21 cellular contexts compared by ENCODE assay signal in the genomic region with DNA sequence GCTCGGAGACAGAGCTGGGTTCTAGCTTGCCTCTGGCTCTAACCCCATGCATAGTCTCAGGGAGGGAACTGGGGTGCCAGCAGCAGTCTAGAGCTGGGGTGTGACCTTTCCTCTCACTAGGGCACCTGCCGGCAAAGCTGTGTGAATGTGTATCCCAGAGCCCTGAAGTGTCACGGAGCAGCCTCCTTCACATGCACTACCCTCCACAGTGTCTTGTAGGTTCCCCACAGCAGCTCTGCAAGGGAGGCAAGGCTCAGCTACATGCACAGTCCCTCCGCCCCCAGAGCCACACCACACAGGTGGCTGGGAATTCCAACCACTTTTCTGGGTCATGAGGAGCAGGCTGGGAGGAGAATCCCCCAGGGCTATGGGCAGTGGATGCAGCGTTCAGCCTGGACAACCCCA. TPM values are rescaled to one million over a fixed set of nuclear protein-coding genes. Genes with fewer than 3 reads are reported as not detected.
DNase-seq lines count a peak whose midpoint lies in the region; ATAC-seq, FAIRE-seq and TF ChIP-seq lines count a peak whose summit lies in the region.
"Had no signal": no experiment of that assay in that cellular context is flagged by ENCODE, and none has a peak within 500 bp of the region (broad histone marks: within the 10 kb centered on the region; RNA-seq: fewer than 3 reads in every experiment).

No MANE protein-coding gene starts in this region.

- intact Hi-C loops in cardiac septum (cut with DNase I) (loop anchor here (5.0 kb wide), 1 partner anchor 44 kb away; no protein-coding TSS in a partner anchor), left ventricle myocardium superior (cut with micrococcal nuclease) (no loop called here)

- H2AK5ac ChIP-seq in neuronal stem cell (ENCODE audit: low read depth, low read length): peak overlapping the region; percentile 9

- H2BK120ac ChIP-seq in neuronal stem cell (ENCODE audit: low read depth, low read length): no peak overlapping the region

- no peak overlapping the region for H3K4me2 ChIP-seq in neuronal stem cell (ENCODE audit: insufficient read depth, low read length, poor library complexity, severe bottlenecking)

- peak overlapping the region; percentile 76 for H3K23ac ChIP-seq in neuronal stem cell (ENCODE audit: low read depth, low read length, poor library complexity)

- H3K4ac ChIP-seq in neuronal stem cell (ENCODE audit: low read length): no peak overlapping the region

- H3K27ac ChIP-seq in caudate nucleus (ENCODE audit: low read depth, low read length) (peak overlapping the region; percentile 88), neuronal stem cell (replicated peaks; ENCODE audit: low read length) (no peak overlapping the region)
- H3K27ac ChIP-seq: GM23248 had no signal

- H3K18ac ChIP-seq in neuronal stem cell (ENCODE audit: low read length): peak overlapping the region; percentile 85

- H3K27me3 ChIP-seq in neuronal stem cell (ENCODE audit: control insufficient read depth in 3 of 3, insufficient read depth in 3 of 3, low read depth in 1 of 3, low read length in 3 of 3): peaks cover 0 to 42% (median 0%) of the 10 kb centered on the region in 3 experiments

- H4K91ac ChIP-seq in neuronal stem cell (ENCODE audit: low read depth, low read length, poor library complexity): no peak overlapping the region

- no peaks in the 10 kb centered on the region for H3K36me3 ChIP-seq in neuronal stem cell (replicated peaks in 1 of 2; ENCODE audit: control insufficient read depth in 2 of 2, insufficient read depth in 2 of 2, low read length in 2 of 2)

- no CpG with 5 or more reads among the region's 5 CpGs for WGBS in neuronal stem cell (ENCODE audit: extremely low coverage in 2 of 2, insufficient read length in 2 of 2, insufficient replicate concordance in 1 of 2), 2 donors

- no peak for TF ChIP-seq POLR2A in GM12891 (IDR thresholded peaks at IDR 0.05; ENCODE audit: low read depth, low read length)

- ATAC-seq in left ventricle myocardium superior (no peak), HG03045 (IDR thresholded peaks at IDR 0.05; ENCODE audit: unreplicated experiment) (no peak)
- ATAC-seq: HCT116, HepG2 had no signal

- no peak overlapping the region for H3K4me3 ChIP-seq in neuronal stem cell (ENCODE audit: low read length in 2 of 2)
- H3K4me3 ChIP-seq: GM23248 had no signal

- no peaks in the 10 kb centered on the region for H3K9me3 ChIP-seq in neuronal stem cell (replicated peaks in 1 of 2; ENCODE audit: control insufficient read depth in 2 of 2, insufficient read depth in 1 of 2, low read depth in 1 of 2, low read length in 2 of 2)

- H4K8ac ChIP-seq in neuronal stem cell (ENCODE audit: low read depth, low read length): no peak overlapping the region

- no peak overlapping the region for H3K9ac ChIP-seq in neuronal stem cell (ENCODE audit: low read depth, low read length, poor library complexity)
- H3K9ac ChIP-seq: GM23248 had no signal

- no peak overlapping the region for H2BK12ac ChIP-seq in neuronal stem cell (ENCODE audit: low read length)

- H3K14ac ChIP-seq in neuronal stem cell (ENCODE audit: low read length): no peak overlapping the region

- FAIRE-seq in GM12891 (lab: Jason Lieb, UNC): no peak
- FAIRE-seq: HepG2 had no signal

- DNase-seq in cardiac septum (ENCODE audit: low spot score) (peak; percentile 43), left ventricle myocardium superior (no peak), caudate nucleus (lab: John Stamatoyannopoulos, UW) (peak in 4 of 61 donors; percentile 49 to 61 (median 58)), neuronal stem cell (ENCODE audit: low spot score) (no peak), NCI-H2171 (lab: John Stamatoyannopoulos, UW) (no peak), GM12891 (ENCODE audit: insufficient read length, low spot score) (no peak)
- DNase-seq: ACHN; AML-193; KG1; NCI-H1436 treated with DMSO at 0.1 percent for 48 hours; NCI-H2029 treated with DMSO at 0.1 percent for 48 hours; NCI-H524 treated with DMSO at 0.1 percent for 48 hours; NK-92 treated with Interleukin-12 subunit alpha and Interleukin-12 subunit beta, amount 100 ng/mL, for 24 hours; SIG-M5 had no signal

- no peak overlapping the region for H2AFZ ChIP-seq in neuronal stem cell (ENCODE audit: low read length)
- H2AFZ ChIP-seq: GM23248 had no signal

- peaks cover 11 to 19% of the 10 kb centered on the region in 2 donors for H3K4me1 ChIP-seq in neuronal stem cell (ENCODE audit: control insufficient read depth in 2 of 2, insufficient read depth in 1 of 2, low read depth in 1 of 2, low read length in 2 of 2)

- H2BK5ac ChIP-seq in neuronal stem cell (ENCODE audit: low read length): no peak overlapping the region

- no peaks in the 10 kb centered on the region for H3K79me1 ChIP-seq in neuronal stem cell (ENCODE audit: low read depth, low read length)

- no peak overlapping the region for H2BK15ac ChIP-seq in neuronal stem cell (ENCODE audit: low read length)

TF ChIP-seq in GM12891, 5 proteins besides CTCF, POLR2A, EP300 and RAD21:
- TF ChIP-seq PAX5 (IDR thresholded peaks at IDR 0.05; ENCODE audit: insufficient read depth, low read length, severe bottlenecking) (no peak), POLR2AphosphoS5 (IDR thresholded peaks at IDR 0.05; ENCODE audit: low read depth, low read length) (no peak), POU2F2 (IDR thresholded peaks at IDR 0.05; ENCODE audit: low read depth, low read length) (no peak), TAF1 (IDR thresholded peaks at IDR 0.05; ENCODE audit: low read depth, low read length) (no peak), SPI1 (IDR thresholded peaks at IDR 0.05; ENCODE audit: low read depth, low read length) (no peak)

RNA-seq across cellular contexts. Expression of gene HPCA, which starts 7.7 kb away (rescaled TPM):
- total RNA-seq in cardiac septum: not detected
- not detected for total RNA-seq in left ventricle myocardium superior
- 6.1 TPM for polyA plus RNA-seq in neuronal stem cell (2013, experiment 1 of 2)
- polyA plus RNA-seq in neuronal stem cell (2013, experiment 2 of 2): 6.8 TPM
- not detected for polyA plus RNA-seq in GM12891 (2012; ENCODE audit: low read depth, missing spikeins)
- total RNA-seq: GM23248, HepG2, RPMI7951 had no signal
- polyA plus RNA-seq: CD14-positive monocyte, GM23248, HepG2 had no signal

RNA-seq across cellular contexts. Expression of gene FNDC5, which starts 7.9 kb away (rescaled TPM):
- total RNA-seq in cardiac septum (18.7 TPM), left ventricle myocardium superior (156 TPM)
- 12.0 TPM for polyA plus RNA-seq in neuronal stem cell (2013, experiment 1 of 2)
- 11.7 TPM for polyA plus RNA-seq in neuronal stem cell (2013, experiment 2 of 2)
- polyA plus RNA-seq in GM12891 (2012; ENCODE audit: low read depth, missing spikeins): 0.18 TPM
- total RNA-seq: GM23248, OCI-LY7 had no signal
- polyA plus RNA-seq: CD14-positive monocyte had no signal

RNA-seq across cellular contexts. Expression of gene TMEM54, which starts 22.6 kb away (rescaled TPM):
- total RNA-seq in cardiac septum (17.0 TPM), left ventricle myocardium superior (6.7 TPM)
- polyA plus RNA-seq in neuronal stem cell (2013, experiment 1 of 2): 17.2 TPM
- polyA plus RNA-seq in neuronal stem cell (2013, experiment 2 of 2): 15.6 TPM
- 0.49 TPM for polyA plus RNA-seq in GM12891 (2012; ENCODE audit: low read depth, missing spikeins)
- polyA plus RNA-seq: CD14-positive monocyte had no signal
